In genomic region chr11:75105967-75106681, GRCh38 we compare ENCODE assay signal across 2 cellular contexts.
TF ChIP-seq lines count a peak whose summit lies in the region.

No MANE protein-coding gene starts in this region.

TF ChIP-seq in SK-N-SH, 30 proteins besides CTCF, POLR2A, EP300 and RAD21:
- TF ChIP-seq TCF12 (IDR thresholded peaks at IDR 0.05) (peak; percentile 76), PBX3 (IDR thresholded peaks at IDR 0.05) (peak; percentile 68), JUND (IDR thresholded peaks at IDR 0.05) (peak; percentile 30; the same call in 1 of the 2 replicates), TEAD4 (IDR thresholded peaks at IDR 0.05; ENCODE audit: borderline replicate concordance, insufficient read depth) (peak; percentile 21; the same call in 1 of the 2 replicates)

TF ChIP-seq in GM12878, 131 proteins besides CTCF, POLR2A, EP300 and RAD21:
- 0 out of 2 replicates have a peak, but pooled peaks have one; percentile 26 for TF ChIP-seq SMARCA5 (IDR thresholded peaks at IDR 0.05)
- peak; percentile 63; the same call in 1 of the 2 replicates for TF ChIP-seq ZNF217 (IDR thresholded peaks at IDR 0.05)
